ENCODE assay signal across 18 cellular contexts in genomic region chr4:125828316-125828715, GRCh38.
DNase-seq lines count a peak whose midpoint lies in the region; ATAC-seq, FAIRE-seq and TF ChIP-seq lines count a peak whose summit lies in the region.
"Had no signal": no experiment of that assay in that cellular context is flagged by ENCODE, and none has a peak within 500 bp of the region (broad histone marks: within the 10 kb centered on the region; RNA-seq: fewer than 3 reads in every experiment).

No MANE protein-coding gene starts in this region.

- no peak for TF ChIP-seq POLR2A in transverse colon (IDR thresholded peaks at IDR 0.05)
- TF ChIP-seq POLR2A in GM12891 (IDR thresholded peaks at IDR 0.05; ENCODE audit: low read depth, low read length): no peak

- H3K36me3 ChIP-seq in lower lobe of right lung (no peaks in the 10 kb centered on the region), upper lobe of right lung (no peaks in the 10 kb centered on the region), transverse colon (no peaks in the 10 kb centered on the region)
- H3K36me3 ChIP-seq: BLaER1 had no signal

- TF ChIP-seq CTCF in lower lobe of right lung (IDR thresholded peaks at IDR 0.05): no peak
- TF ChIP-seq CTCF in upper lobe of right lung (IDR thresholded peaks at IDR 0.05): no peak
- TF ChIP-seq CTCF in transverse colon (IDR thresholded peaks at IDR 0.05): no peak

- peak; percentile 63 to 64 for ATAC-seq in lower lobe of right lung
- ATAC-seq in upper lobe of right lung: peak; percentile 82
- ATAC-seq: CD8-positive, alpha-beta T cell; GM23338; HCT116 had no signal

- WGBS in transverse colon (ENCODE audit: low coverage in 1 of 2), 2 donors: 25 to 64% methylated on average over 2 of the region's 2 CpGs

- in situ Hi-C loops in transverse colon (cut with MboI; ENCODE audit: low pct_ligation_motif_present in 1 of 4, low pct_unique_long_range_greater_than_20kb in 1 of 4, low sequenced_read_pairs in 3 of 4): no loop called here

- H3K4me3 ChIP-seq in lower lobe of right lung: no peak overlapping the region
- no peak overlapping the region for H3K4me3 ChIP-seq in upper lobe of right lung
- no peak overlapping the region for H3K4me3 ChIP-seq in transverse colon
- H3K4me3 ChIP-seq: BLaER1, GM23338 had no signal

- TF ChIP-seq EP300 in transverse colon (IDR thresholded peaks at IDR 0.05; ENCODE audit: low read depth): no peak

- H3K27ac ChIP-seq in lower lobe of right lung (no peak overlapping the region), upper lobe of right lung (no peak overlapping the region), transverse colon (no peak overlapping the region)
- H3K27ac ChIP-seq: BLaER1, C4-2B had no signal

- DNase-seq in amniotic epithelial cell (ENCODE audit: low read depth) (peak; percentile 7), lower lobe of right lung (no peak), upper lobe of right lung (no peak), transverse colon (no peak), GM12891 (ENCODE audit: insufficient read length, low spot score) (no peak)
- no peak for DNase-seq in activated CD4-positive, alpha-beta T cell treated with anti-CD3 and anti-CD28 coated beads, Interleukin-2, amount 50 U/mL, for 4 hours
- DNase-seq: Caco-2; CD4-positive, CD25-positive, alpha-beta regulatory T cell; CD8-positive, alpha-beta T cell; DMS153; DND-41; H9 had no signal

- H3K9me3 ChIP-seq in lower lobe of right lung (no peaks in the 10 kb centered on the region), upper lobe of right lung (no peaks in the 10 kb centered on the region), transverse colon (no peaks in the 10 kb centered on the region)
- H3K9me3 ChIP-seq: BLaER1, Caco-2 had no signal

- H3K4me1 ChIP-seq in lower lobe of right lung (no peaks in the 10 kb centered on the region), upper lobe of right lung (no peaks in the 10 kb centered on the region), transverse colon (no peaks in the 10 kb centered on the region)
- H3K4me1 ChIP-seq: BLaER1, Caco-2 had no signal

- no peak for FAIRE-seq in GM12891 (lab: Jason Lieb, UNC)
- FAIRE-seq: G401.6, GM18507 had no signal

- intact Hi-C loops in lower lobe of right lung (cut with DNase I) (no loop called here), upper lobe of right lung (cut with DNase I) (no loop called here), transverse colon (cut with DNase I; ENCODE audit: low total_unique reads) (no loop called here)

- no peaks in the 10 kb centered on the region for H3K27me3 ChIP-seq in lower lobe of right lung (ENCODE audit: low read depth)
- no peaks in the 10 kb centered on the region for H3K27me3 ChIP-seq in upper lobe of right lung
- no peaks in the 10 kb centered on the region for H3K27me3 ChIP-seq in transverse colon
- H3K27me3 ChIP-seq: BLaER1 had no signal

TF ChIP-seq in GM12891, 5 proteins besides CTCF, POLR2A, EP300 and RAD21:
- no peak for TF ChIP-seq POLR2AphosphoS5 (IDR thresholded peaks at IDR 0.05; ENCODE audit: low read depth, low read length)
- no peak for TF ChIP-seq POU2F2 (IDR thresholded peaks at IDR 0.05; ENCODE audit: low read depth, low read length)
- TF ChIP-seq SPI1 (IDR thresholded peaks at IDR 0.05; ENCODE audit: low read depth, low read length): no peak
- no peak for TF ChIP-seq TAF1 (IDR thresholded peaks at IDR 0.05; ENCODE audit: low read depth, low read length)
- no peak for TF ChIP-seq PAX5 (IDR thresholded peaks at IDR 0.05; ENCODE audit: insufficient read depth, low read length, severe bottlenecking)
